ENCODE assay signal across 8 cellular contexts in genomic region chr22:28034760-28035401, GRCh38.
DNase-seq lines count a peak whose midpoint lies in the region; ATAC-seq and TF ChIP-seq lines count a peak whose summit lies in the region.
"Had no signal": no experiment of that assay in that cellular context is flagged by ENCODE, and none has a peak within 500 bp of the region (broad histone marks: within the 10 kb centered on the region; RNA-seq: fewer than 3 reads in every experiment).

No MANE protein-coding gene starts in this region.

- in situ Hi-C loops in ACHN (cut with HindIII; ENCODE audit: low pct_ligation_motif_present, low pct_unique_long_range_greater_than_20kb, low sequenced_read_pairs) = no loop called here

- H3K4me3 Mint-ChIP-seq in progenitor cell of endocrine pancreas (ENCODE audit: low read depth) = no peak overlapping the region
- H3K4me3 Mint-ChIP-seq: stimulated activated naive CD8-positive, alpha-beta T cell treated with anti-CD3 and anti-CD28 coated beads, Interleukin-15, Interleukin-2, amounts not matched to agents 100 ng/mL and 50 ng/mL, for 24 hours had no signal

- H3K4me1 ChIP-seq in RWPE2 (ENCODE audit: insufficient read depth, poor library complexity, severe bottlenecking) = no peaks in the 10 kb centered on the region
- peaks cover 0 to 47% (median 22%) of the 10 kb centered on the region in 3 donors for H3K4me1 ChIP-seq in gastroesophageal sphincter
- no peaks in the 10 kb centered on the region for H3K4me1 ChIP-seq in prostate gland (replicated peaks)

- H3K27me3 Mint-ChIP-seq in progenitor cell of endocrine pancreas = no peaks in the 10 kb centered on the region
- H3K27me3 Mint-ChIP-seq: stimulated activated naive CD8-positive, alpha-beta T cell treated with anti-CD3 and anti-CD28 coated beads, Interleukin-15, Interleukin-2, amounts not matched to agents 100 ng/mL and 50 ng/mL, for 24 hours had no signal

- peaks cover 3% of the 10 kb centered on the region for H3K36me3 Mint-ChIP-seq in progenitor cell of endocrine pancreas (ENCODE audit: insufficient read depth)

- ATAC-seq in RWPE2 (ENCODE audit: low read depth) (peak; percentile 19; the same call in 1 of the 3 replicates), gastroesophageal sphincter (peak; percentile 71)

- intact Hi-C loops in prostate gland (cut with DNase I) = no loop called here

- H3K27me3 ChIP-seq in RWPE2 (ENCODE audit: insufficient read depth, poor library complexity, severe bottlenecking) = no peaks in the 10 kb centered on the region
- no peaks in the 10 kb centered on the region for H3K27me3 ChIP-seq in gastroesophageal sphincter
- H3K27me3 ChIP-seq in prostate gland (replicated peaks; ENCODE audit: insufficient read depth) = no peaks in the 10 kb centered on the region

- 23% methylated on average over 6 of the region's 7 CpGs; no CpG with 5 or more reads in 1 of the 2 donors for WGBS in gastroesophageal sphincter (ENCODE audit: low coverage in 1 of 2), 2 donors
- WGBS in prostate gland = 3% methylated on average over 7 of the region's 7 CpGs

- DNase-seq in NCI-H1105 treated with DMSO at 0.1 percent for 48 hours (lab: John Stamatoyannopoulos, UW) (peak; percentile 99), RWPE2 (ENCODE audit: low spot score) (no peak), prostate gland (ENCODE audit: low spot score) (peak; percentile 79), ACHN (no peak), progenitor cell of endocrine pancreas (ENCODE audit: low spot score, unreplicated experiment) (no peak), AML-193 (lab: John Stamatoyannopoulos, UW) (no peak)

- H3K4me3 ChIP-seq in RWPE2 (ENCODE audit: severe bottlenecking) (no peak overlapping the region), gastroesophageal sphincter (no peak overlapping the region), prostate gland (no peak overlapping the region)

- H3K27ac Mint-ChIP-seq in progenitor cell of endocrine pancreas = no peak overlapping the region
- H3K27ac Mint-ChIP-seq: stimulated activated naive CD8-positive, alpha-beta T cell treated with anti-CD3 and anti-CD28 coated beads, Interleukin-15, Interleukin-2, amounts not matched to agents 100 ng/mL and 50 ng/mL, for 24 hours had no signal

- TF ChIP-seq POLR2A in gastroesophageal sphincter (IDR thresholded peaks at IDR 0.05) = no peak
- no peak for TF ChIP-seq POLR2A in prostate gland (IDR thresholded peaks at IDR 0.05)

- peaks cover 39% of the 10 kb centered on the region for H3K4me1 Mint-ChIP-seq in progenitor cell of endocrine pancreas (ENCODE audit: low read depth)

- no peak overlapping the region for H3K27ac ChIP-seq in RWPE2 (ENCODE audit: poor library complexity, severe bottlenecking)
- H3K27ac ChIP-seq in gastroesophageal sphincter = peak overlapping the region in 3 of 4 donors; percentile 56 to 70 (median 63)
- H3K27ac ChIP-seq in prostate gland = peak overlapping the region; percentile 32 to 61

- H3K9me3 ChIP-seq in RWPE2 (ENCODE audit: severe bottlenecking) (no peaks in the 10 kb centered on the region), gastroesophageal sphincter (no peaks in the 10 kb centered on the region), prostate gland (no peaks in the 10 kb centered on the region)

- TF ChIP-seq CTCF in RWPE2 (IDR thresholded peaks at IDR 0.05; ENCODE audit: poor library complexity, severe bottlenecking) (no peak), gastroesophageal sphincter (IDR thresholded peaks at IDR 0.05) (no peak), prostate gland (IDR thresholded peaks at IDR 0.05) (no peak), progenitor cell of endocrine pancreas (IDR thresholded peaks at IDR 0.05; ENCODE audit: unreplicated experiment) (no peak)

- H3K9me3 Mint-ChIP-seq in progenitor cell of endocrine pancreas (ENCODE audit: low read depth) = peaks cover 4% of the 10 kb centered on the region
- H3K9me3 Mint-ChIP-seq: stimulated activated naive CD8-positive, alpha-beta T cell treated with anti-CD3 and anti-CD28 coated beads, Interleukin-15, Interleukin-2, amounts not matched to agents 100 ng/mL and 50 ng/mL, for 24 hours had no signal

- TF ChIP-seq EP300 in gastroesophageal sphincter (IDR thresholded peaks at IDR 0.05) = no peak

- no peaks in the 10 kb centered on the region for H3K36me3 ChIP-seq in RWPE2 (ENCODE audit: low read depth)
- H3K36me3 ChIP-seq in gastroesophageal sphincter = peaks cover 0 to 5% of the 10 kb centered on the region in 2 donors
- no peaks in the 10 kb centered on the region for H3K36me3 ChIP-seq in prostate gland

Comparison
In these comparisons a context has a peak if more than half of its experiments do, and no peak if none do; other contexts are left out.
1. DNase-seq: peak in NCI-H1105 treated with DMSO at 0.1 percent for 48 hours (single experiment) and prostate gland (single experiment); none in RWPE2 (single experiment), ACHN (single experiment), progenitor cell of endocrine pancreas (single experiment) and AML-193 (0 of 2).